In the genomic region with DNA sequence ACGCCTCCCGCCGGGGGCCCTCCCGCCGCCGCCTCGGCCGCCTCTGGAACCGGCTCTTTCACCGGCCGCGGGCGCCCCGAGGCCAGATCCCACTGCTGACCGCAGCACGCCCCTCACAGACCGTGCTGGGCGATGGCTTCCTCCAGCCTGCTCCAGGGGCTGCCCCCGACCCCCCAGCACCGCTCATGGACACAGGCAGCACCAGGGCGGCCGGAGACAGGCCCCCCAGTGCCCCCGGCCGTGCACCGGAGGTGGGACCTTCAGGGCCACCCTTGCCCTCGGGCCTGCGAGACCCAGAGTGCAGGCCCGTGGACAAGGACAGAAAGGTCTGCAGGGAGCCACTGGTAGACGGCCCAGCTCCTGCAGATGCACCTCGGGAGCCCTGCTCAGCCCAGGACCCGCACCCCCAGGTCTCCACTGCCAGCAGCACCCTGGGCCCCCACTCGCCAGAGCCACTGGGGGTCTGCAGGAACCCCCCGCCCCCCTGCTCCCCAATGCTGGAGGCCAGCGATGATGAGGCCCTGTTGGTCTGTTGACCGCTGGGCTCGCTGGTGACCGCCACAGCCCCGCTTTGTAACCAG, we compare ENCODE assay signal across 23 cellular contexts. TPM values are rescaled to one million over a fixed set of nuclear protein-coding genes. Genes with fewer than 3 reads are reported as not detected.
"Had no signal": no experiment of that assay in that cellular context is flagged by ENCODE, and none has a peak within 500 bp of the region (broad histone marks: within the 10 kb centered on the region; RNA-seq: fewer than 3 reads in every experiment).

No MANE protein-coding gene starts in this region.

- ATAC-seq: gastrocnemius medialis had no signal

- H3K27me3 ChIP-seq: esophagus muscularis mucosa, gastrocnemius medialis, right lobe of liver, spleen, stomach had no signal

- H3K9me3 Mint-ChIP-seq: nephron; stimulated activated memory B cell treated with anti-CD40 and anti-IgM and Interleukin-4, amounts not matched to agents 10 μg/mL and 1 μg/mL and 100 μg/mL, for 72 hours had no signal

- H3K27ac Mint-ChIP-seq: nephron; stimulated activated memory B cell treated with anti-CD40 and anti-IgM and Interleukin-4, amounts not matched to agents 10 μg/mL and 1 μg/mL and 100 μg/mL, for 72 hours had no signal

- H3K4me3 Mint-ChIP-seq: nephron; stimulated activated memory B cell treated with anti-CD40 and anti-IgM and Interleukin-4, amounts not matched to agents 10 μg/mL and 1 μg/mL and 100 μg/mL, for 72 hours had no signal

- DNase-seq: effector memory CD4-positive, alpha-beta T cell; gastrocnemius medialis; islet precursor cell; left ventricle myocardium inferior; mesenchymal stem cell; midbrain; retina; spleen; stimulated activated CD4-positive, alpha-beta T cell treated with anti-CD3 and anti-CD28 coated beads, Interleukin-15, amount 100 ng/mL, for 24 hours; stimulated activated CD4-positive, alpha-beta T cell treated with anti-CD3 and anti-CD28 coated beads, Interleukin-1b, Interleukin-23, amount 100 ng/mL, for 48 hours; stimulated activated CD4-positive, alpha-beta T cell treated with anti-CD3 and anti-CD28 coated beads, Interleukin-4, amount 100 ng/mL, for 24 hours; stomach; substantia nigra; trophoblast cell had no signal

- H3K9me3 ChIP-seq: esophagus muscularis mucosa, gastrocnemius medialis, left ventricle myocardium inferior, psoas muscle, right lobe of liver, spleen, stomach, thoracic aorta had no signal

- H3K36me3 ChIP-seq: gastrocnemius medialis had no signal

- H3K4me1 Mint-ChIP-seq: nephron; stimulated activated memory B cell treated with anti-CD40 and anti-IgM and Interleukin-4, amounts not matched to agents 10 μg/mL and 1 μg/mL and 100 μg/mL, for 72 hours had no signal

- H3K27ac ChIP-seq: epithelial cell of prostate, esophagus muscularis mucosa, gastrocnemius medialis, left ventricle myocardium inferior, psoas muscle, right lobe of liver, spleen, stomach, thoracic aorta had no signal

- H3K27me3 Mint-ChIP-seq: stimulated activated memory B cell treated with anti-CD40 and anti-IgM and Interleukin-4, amounts not matched to agents 10 μg/mL and 1 μg/mL and 100 μg/mL, for 72 hours had no signal

- H3K4me1 ChIP-seq: esophagus muscularis mucosa, gastrocnemius medialis, left ventricle myocardium inferior, psoas muscle, stomach had no signal

- H3K36me3 Mint-ChIP-seq: stimulated activated memory B cell treated with anti-CD40 and anti-IgM and Interleukin-4, amounts not matched to agents 10 μg/mL and 1 μg/mL and 100 μg/mL, for 72 hours had no signal

- H3K4me3 ChIP-seq: esophagus muscularis mucosa, gastrocnemius medialis, left ventricle myocardium inferior, lung, psoas muscle, right lobe of liver, spleen, stomach, thoracic aorta had no signal

RNA-seq across cellular contexts. Expression of gene SLC7A10, which starts 18.5 kb away (rescaled TPM):
- total RNA-seq: esophagus muscularis mucosa, fibroblast of villous mesenchyme, gastrocnemius medialis, left ventricle myocardium inferior, right lobe of liver, thoracic aorta had no signal
